ENCODE assay signal across 15 cellular contexts in the genomic region with DNA sequence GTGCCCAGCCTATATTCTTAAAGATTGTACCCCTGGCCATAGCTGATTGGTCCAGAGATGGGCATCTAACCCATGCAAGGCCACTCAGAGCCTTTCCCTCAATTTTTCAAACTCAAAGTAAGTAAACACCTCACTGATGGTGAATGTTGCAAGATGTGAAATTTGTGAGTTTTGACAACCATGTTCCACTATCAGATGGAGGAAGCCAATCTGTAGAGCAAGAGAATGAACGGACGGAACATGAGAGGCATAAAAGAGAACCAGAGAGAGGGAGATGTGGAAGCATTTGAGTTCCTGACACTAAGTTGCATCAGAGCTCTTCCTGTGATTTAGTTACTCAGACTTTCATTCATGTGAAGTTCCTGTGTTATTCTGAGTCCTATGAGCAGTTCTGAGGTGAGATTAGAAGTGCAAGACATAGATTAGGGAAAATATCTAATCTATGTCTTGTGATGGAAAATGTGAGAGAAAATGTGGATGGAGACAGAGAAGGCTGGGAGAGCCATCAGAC.
"Had no signal": no experiment of that assay in that cellular context is flagged by ENCODE, and none has a peak within 500 bp of the region (broad histone marks: within the 10 kb centered on the region; RNA-seq: fewer than 3 reads in every experiment).

No MANE protein-coding gene starts in this region.

- H3K4me3 ChIP-seq: left lung, neural progenitor cell, skin epidermis had no signal

- H3K27me3 ChIP-seq: left lung, neural progenitor cell had no signal

- H3K4me1 ChIP-seq: left lung had no signal

- H3K36me3 ChIP-seq: left lung, neural progenitor cell, WERI-Rb-1 had no signal

- H3K9me3 ChIP-seq: left lung had no signal

- H3K9ac ChIP-seq: neural progenitor cell had no signal

- DNase-seq: activated CD4-positive, alpha-beta memory T cell treated with anti-CD3 and anti-CD28 coated beads, Interleukin-2, amount 10 ng/mL, durations not matched to agents 7 days and 5 days; activated CD4-positive, alpha-beta T cell treated with anti-CD3 and anti-CD28 coated beads for 36 hours; activated gamma-delta T cell treated with Interleukin-2 at 50 U/mL for 16 hours; activated T-cell treated with anti-CD3 and anti-CD28 coated beads, Interleukin-2, amount 50 U/mL, for 48 hours; caudate nucleus; effector memory CD8-positive, alpha-beta T cell; foreskin melanocyte; head of caudate nucleus; left lung; mesendoderm; T-cell; T1000; WERI-Rb-1 had no signal

- H3K27ac ChIP-seq: left lung, neural progenitor cell, skin epidermis, WERI-Rb-1 had no signal

- H3K4me2 ChIP-seq: neural progenitor cell had no signal
